In genomic region chr20:46789339-46789984, GRCh38 we compare ENCODE assay signal across 23 cellular contexts.
"Had no signal": no experiment of that assay in that cellular context is flagged by ENCODE, and none has a peak within 500 bp of the region (broad histone marks: within the 10 kb centered on the region; RNA-seq: fewer than 3 reads in every experiment).

No MANE protein-coding gene starts in this region.

- H3K27me3 Mint-ChIP-seq: type B pancreatic cell had no signal

- DNase-seq: effector memory CD8-positive, alpha-beta T cell; gastrocnemius medialis; heart right ventricle; islet precursor cell; left cardiac atrium; left ventricle myocardium superior; mesenchymal stem cell; midbrain; psoas muscle; retina; stimulated activated CD4-positive, alpha-beta T cell treated with anti-CD3 and anti-CD28 coated beads, Interleukin-2, amount 100 ng/mL, for 24 hours; stimulated activated CD4-positive, alpha-beta T cell treated with anti-CD3 and anti-CD28 coated beads, Interleukin-4, amount 100 ng/mL, for 4 hours; stimulated activated naive CD4-positive, alpha-beta T cell; stomach; thyroid gland; uterus had no signal

- ATAC-seq: effector memory CD8-positive, alpha-beta T cell; gastrocnemius medialis; heart right ventricle; left cardiac atrium; left ventricle myocardium superior; natural killer cell treated with Interleukin-12 subunit alpha and Interleukin-12 subunit beta and Interleukin-15 and Interleukin-18, amount 100 ng/mL, for 72 hours; psoas muscle; sciatic nerve had no signal

- H3K4me3 Mint-ChIP-seq: dendritic cell treated with granulocyte-macrophage colony-stimulating factor and Interleukin-4, amounts not matched to agents 40 ng/mL and 50 ng/mL, for 4 days; effector memory CD8-positive, alpha-beta T cell; natural killer cell treated with Interleukin-12 subunit alpha and Interleukin-12 subunit beta and Interleukin-15 and Interleukin-18, amount 100 ng/mL, for 72 hours; type B pancreatic cell had no signal

- H3K27ac ChIP-seq: epithelial cell of prostate, esophagus muscularis mucosa, gastrocnemius medialis, heart right ventricle, psoas muscle, stomach, thyroid gland, uterus had no signal

- H3K27me3 ChIP-seq: thyroid gland, uterus had no signal

- H3K9me3 Mint-ChIP-seq: dendritic cell treated with granulocyte-macrophage colony-stimulating factor and Interleukin-4, amounts not matched to agents 40 ng/mL and 50 ng/mL, for 4 days; effector memory CD8-positive, alpha-beta T cell; natural killer cell treated with Interleukin-12 subunit alpha and Interleukin-12 subunit beta and Interleukin-15 and Interleukin-18, amount 100 ng/mL, for 72 hours; type B pancreatic cell had no signal

- H3K36me3 Mint-ChIP-seq: natural killer cell treated with Interleukin-12 subunit alpha and Interleukin-12 subunit beta and Interleukin-15 and Interleukin-18, amount 100 ng/mL, for 72 hours; type B pancreatic cell had no signal

- H3K4me3 ChIP-seq: esophagus muscularis mucosa, gastrocnemius medialis, heart right ventricle, lung, psoas muscle, stomach, thyroid gland, uterus had no signal

- H3K9me3 ChIP-seq: esophagus muscularis mucosa, gastrocnemius medialis, heart right ventricle, psoas muscle, stomach, thyroid gland, uterus had no signal

- H3K4me1 ChIP-seq: gastrocnemius medialis, heart right ventricle, psoas muscle, thyroid gland, uterus had no signal

- H3K36me3 ChIP-seq: esophagus muscularis mucosa, gastrocnemius medialis, heart right ventricle, stomach, thyroid gland, uterus had no signal

- H3K27ac Mint-ChIP-seq: dendritic cell treated with granulocyte-macrophage colony-stimulating factor and Interleukin-4, amounts not matched to agents 40 ng/mL and 50 ng/mL, for 4 days; effector memory CD8-positive, alpha-beta T cell; natural killer cell treated with Interleukin-12 subunit alpha and Interleukin-12 subunit beta and Interleukin-15 and Interleukin-18, amount 100 ng/mL, for 72 hours; type B pancreatic cell had no signal
